8 cellular contexts compared by ENCODE assay signal in genomic region chr19:14006766-14007562, GRCh38. TPM values are rescaled to one million over a fixed set of nuclear protein-coding genes. Genes with fewer than 3 reads are reported as not detected.
DNase-seq lines count a peak whose midpoint lies in the region; ATAC-seq and TF ChIP-seq lines count a peak whose summit lies in the region.

No MANE protein-coding gene starts in this region.

- peak overlapping the region; percentile 77 for H3K4me3 ChIP-seq in Jurkat, Clone E6-1 (ENCODE audit: low read length)
- peak overlapping the region; percentile 20 to 69 (median 61) for H3K4me3 ChIP-seq in adrenal gland
- H3K4me3 ChIP-seq in iPS-18c (ENCODE audit: insufficient read depth, low read depth, low read length): peak overlapping the region; percentile 81

- peak; percentile 42 for ATAC-seq in GM21723 (IDR thresholded peaks at IDR 0.05; ENCODE audit: unreplicated experiment)

- WGBS in adrenal gland, 4 donors: 4 to 18% (median 10%) methylated on average over 13 to 56 of the region's 56 CpGs

- intact Hi-C loops in adrenal gland (cut with DNase I): no loop called here

- H3K27ac ChIP-seq in adrenal gland: peak overlapping the region; percentile 4 to 97 (median 95)

- no peaks in the 10 kb centered on the region for H3K27me3 ChIP-seq in adrenal gland

- H3K4me1 ChIP-seq in adrenal gland (replicated peaks in 1 of 2): peaks cover 15 to 24% of the 10 kb centered on the region in 2 donors

- peak; percentile 68 for TF ChIP-seq POLR2A in adrenal gland (IDR thresholded peaks at IDR 0.05)

- H3K9me3 ChIP-seq in adrenal gland (replicated peaks in 1 of 3) (no peaks in the 10 kb centered on the region), iPS-18c (ENCODE audit: control insufficient read depth, insufficient read depth, low read length) (no peaks in the 10 kb centered on the region)

- in situ Hi-C loops in GM13976 (cut with MboI; ENCODE audit: low sequenced_read_pairs, unreplicated experiment): no loop called here

- DNase-seq in NCI-H2196 (lab: John Stamatoyannopoulos, UW; ENCODE audit: unreplicated experiment) (peak; percentile 97), NCI-H2196 treated with DMSO at 0.1 percent for 48 hours (lab: John Stamatoyannopoulos, UW; ENCODE audit: unreplicated experiment) (no peak), adrenal gland (peak in 4 of 7 donors; percentile 85 to 89 (median 86)), GM13976 (ENCODE audit: low spot score) (no peak)
- no peak for DNase-seq in Jurkat, Clone E6-1 (ENCODE audit: low read depth, low spot score)
- DNase-seq in stimulated activated CD8-positive, alpha-beta memory T cell treated with anti-CD3 and anti-CD28 coated beads, Interleukin-4, amount 100 ng/mL, for 48 hours: peak; percentile 87

- TF ChIP-seq CTCF in adrenal gland (IDR thresholded peaks at IDR 0.05) (peak in 1 of 6 experiments; percentile 17), GM13976 (IDR thresholded peaks at IDR 0.05; ENCODE audit: borderline replicate concordance, control extremely low read depth, extremely low read depth, insufficient read depth, missing control alignments) (no peak)

- no peaks in the 10 kb centered on the region for H3K36me3 ChIP-seq in adrenal gland (replicated peaks in 1 of 2)

RNA-seq across cellular contexts. Expression of gene RFX1, which starts 0.8 kb away (rescaled TPM):
- 7.7 TPM for polyA plus RNA-seq in Jurkat, Clone E6-1 (2012; ENCODE audit: insufficient read depth, insufficient read length)
- total RNA-seq in adrenal gland: 10 to 100 TPM in 3 of 8 donors, 1 to 10 TPM in 5; 5.6 to 21.4 (median 8.3) TPM
- 10 to 100 TPM in 1 of 3 donors, 1 to 10 TPM in 2; 1.4 to 15.4 (median 6.8) TPM for polyA plus RNA-seq in adrenal gland

RNA-seq across cellular contexts. Expression of gene RLN3, which starts 21.0 kb away (rescaled TPM):
- polyA plus RNA-seq in Jurkat, Clone E6-1 (2012; ENCODE audit: insufficient read depth, insufficient read length): not detected
- total RNA-seq in adrenal gland: not detected
- polyA plus RNA-seq in adrenal gland: not detected

RNA-seq across cellular contexts. Expression of gene IL27RA, which starts 24.6 kb away (rescaled TPM):
- 14.5 TPM for polyA plus RNA-seq in Jurkat, Clone E6-1 (2012; ENCODE audit: insufficient read depth, insufficient read length)
- 1 to 10 TPM; 1.2 to 5.2 (median 4.1) TPM for total RNA-seq in adrenal gland
- 1 to 10 TPM; 1.6 to 3.6 (median 2.5) TPM for polyA plus RNA-seq in adrenal gland

RNA-seq across cellular contexts. Expression of gene DCAF15, which starts 54.7 kb away (rescaled TPM):
- 79.0 TPM for polyA plus RNA-seq in Jurkat, Clone E6-1 (2012; ENCODE audit: insufficient read depth, insufficient read length)
- total RNA-seq in adrenal gland: 10 to 100 TPM in 6 of 8 donors, 1 to 10 TPM in 2; 7.6 to 22.8 (median 12.8) TPM
- polyA plus RNA-seq in adrenal gland: 100 to 1,000 TPM in 1 of 3 donors, 10 to 100 TPM in 1, 1 to 10 TPM in 1; 6.7 to 147 (median 54.1) TPM

RNA-seq across cellular contexts. Expression of gene PALM3, which starts 54.9 kb away (rescaled TPM):
- polyA plus RNA-seq in Jurkat, Clone E6-1 (2012; ENCODE audit: insufficient read depth, insufficient read length): not detected
- under 1 TPM in 3 of 8 donors, not detected in 5; 0.63 to 0.76 (median 0.69) TPM for total RNA-seq in adrenal gland
- polyA plus RNA-seq in adrenal gland: 1 to 10 TPM in 1 of 3 donors, under 1 TPM in 2; 0.18 to 1.9 (median 0.27) TPM

Comparison
In these comparisons a context has a peak if more than half of its experiments do, and no peak if none do; other contexts are left out.
1. DNase-seq: peak in NCI-H2196 (single experiment), adrenal gland (4 of 7) and stimulated activated CD8-positive, alpha-beta memory T cell treated with anti-CD3 and anti-CD28 coated beads, Interleukin-4, amount 100 ng/mL, for 48 hours (single experiment); none in NCI-H2196 treated with DMSO at 0.1 percent for 48 hours (single experiment), Jurkat, Clone E6-1 (single experiment) and GM13976 (single experiment).
2. Peak in every context shown above with its lines, with median percentiles within 50 percentile points of each other: H3K4me3 ChIP-seq.